33 cellular contexts compared by ENCODE assay signal in the genomic region with DNA sequence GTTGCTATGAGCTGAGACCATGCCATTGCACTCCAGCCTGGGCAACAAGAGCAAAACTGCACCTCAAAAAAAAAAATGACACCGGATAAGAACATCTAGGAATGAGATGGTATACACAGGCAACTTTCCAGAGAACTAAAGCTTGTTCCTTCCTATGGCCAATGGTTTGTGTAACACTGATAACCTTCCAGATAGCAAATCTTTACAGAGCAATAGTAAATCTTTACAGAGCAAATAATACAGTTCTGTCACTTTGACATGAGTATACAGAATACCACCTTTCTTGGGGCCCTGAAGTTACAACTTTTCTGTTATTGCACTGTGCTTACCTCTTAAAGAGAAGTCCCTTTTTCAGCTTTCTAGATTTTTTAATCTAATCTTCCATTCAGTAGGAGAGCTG.
"Had no signal": no experiment of that assay in that cellular context is flagged by ENCODE, and none has a peak within 500 bp of the region (broad histone marks: within the 10 kb centered on the region; RNA-seq: fewer than 3 reads in every experiment).

No MANE protein-coding gene starts in this region.

- DNase-seq: activated B cell treated with CpG ODN at 0.5 μM for 24 hours; activated CD4-positive, alpha-beta memory T cell treated with anti-CD3 and anti-CD28 coated beads for 36 hours; activated CD4-positive, alpha-beta T cell treated with anti-CD3 and anti-CD28 coated beads for 4 hours; activated CD4-positive, alpha-beta T cell treated with anti-CD3 and anti-CD28 coated beads, Interleukin-2, amount 10 ng/mL, durations not matched to agents 24 days and 14 days; activated CD4-positive, alpha-beta T cell treated with anti-CD3 and anti-CD28 coated beads, Interleukin-2, amount 50 U/mL, for 1 hour; activated CD4-positive, alpha-beta T cell treated with anti-CD3 and anti-CD28 coated beads, Interleukin-2, amount 50 U/mL, for 4 hours; activated CD4-positive, CD25-positive, alpha-beta regulatory T cell treated with anti-CD3 and anti-CD28 coated beads, Interleukin-2, amount 50 U/mL, for 72 hours; activated CD8-positive, alpha-beta memory T cell treated with anti-CD3 and anti-CD28 coated beads, Interleukin-2, amount 50 U/mL, for 4 hours; activated CD8-positive, alpha-beta T cell treated with anti-CD3 and anti-CD28 coated beads for 36 hours; activated effector memory CD4-positive, alpha-beta T cell treated with anti-CD3 and anti-CD28 coated beads, Interleukin-2, amount 50 U/mL, for 16 hours; activated gamma-delta T cell treated with Interleukin-2 at 50 U/mL for 16 hours; activated naive CD4-positive, alpha-beta T cell; activated naive CD4-positive, alpha-beta T cell treated with anti-CD3 and anti-CD28 coated beads for 36 hours; activated naive CD4-positive, alpha-beta T cell treated with anti-CD3 and anti-CD28 coated beads, Interleukin-2, amount 50 U/mL, for 16 hours; activated naive CD8-positive, alpha-beta T cell treated with anti-CD3 and anti-CD28 coated beads for 36 hours; activated T-cell treated with anti-CD3 and anti-CD28 coated beads for 4 hours; activated T-cell treated with anti-CD3 and anti-CD28 coated beads, Interleukin-2, amount 50 U/mL, for 24 hours; activated T-cell treated with anti-CD3 and anti-CD28 coated beads, Interleukin-2, amount 50 U/mL, for 48 hours; adrenal gland; amniotic stem cell; aorta; body of pancreas; brain microvascular endothelial cell; central memory CD4-positive, alpha-beta T cell; T-helper 2 cell; T-helper 9 cell had no signal

- H3K9me3 Mint-ChIP-seq: activated B cell treated with CpG ODN at 0.5 μM for 24 hours; activated CD4-positive, alpha-beta memory T cell treated with anti-CD3 and anti-CD28 coated beads for 36 hours; activated CD4-positive, alpha-beta T cell treated with anti-CD3 and anti-CD28 coated beads, Interleukin-2, amount 10 ng/mL, durations not matched to agents 24 days and 14 days; activated CD8-positive, alpha-beta T cell treated with anti-CD3 and anti-CD28 coated beads for 36 hours; activated T-cell treated with anti-CD3 and anti-CD28 coated beads, Interleukin-2, amount 50 U/mL, for 24 hours; activated T-helper 17 cell treated with anti-CD3 and anti-CD28 coated beads, Interleukin-2, amount 50 U/mL, for 72 hours; T-helper 2 cell treated with Interferon-gamma antibody and Interleukin-4, amounts not matched to agents 5 μg/mL and 100 μg/mL, for 36 hours had no signal

- FAIRE-seq: TTC549 had no signal

- H3K36me3 ChIP-seq: adrenal gland, brain microvascular endothelial cell, breast epithelium had no signal

- H3K4me3 Mint-ChIP-seq: activated B cell treated with CpG ODN at 0.5 μM for 24 hours; activated CD4-positive, alpha-beta memory T cell treated with anti-CD3 and anti-CD28 coated beads for 36 hours; activated CD4-positive, alpha-beta T cell treated with anti-CD3 and anti-CD28 coated beads, Interleukin-2, amount 10 ng/mL, durations not matched to agents 24 days and 14 days; activated CD8-positive, alpha-beta T cell treated with anti-CD3 and anti-CD28 coated beads for 36 hours; activated naive CD4-positive, alpha-beta T cell treated with anti-CD3 and anti-CD28 coated beads for 36 hours; activated naive CD8-positive, alpha-beta T cell treated with anti-CD3 and anti-CD28 coated beads for 36 hours; activated T-cell treated with anti-CD3 and anti-CD28 coated beads, Interleukin-2, amount 50 U/mL, for 24 hours; activated T-helper 17 cell treated with anti-CD3 and anti-CD28 coated beads, Interleukin-2, amount 50 U/mL, for 72 hours; T-helper 1 cell treated with Interleukin-12 subunit alpha and Interleukin-12 subunit beta and Interleukin-4 antibody, amounts not matched to agents 30 μg/mL and 1 μg/mL, for 36 hours; T-helper 2 cell treated with Interferon-gamma antibody and Interleukin-4, amounts not matched to agents 5 μg/mL and 100 μg/mL, for 36 hours had no signal

- H3K27ac Mint-ChIP-seq: activated B cell treated with CpG ODN at 0.5 μM for 24 hours; activated CD4-positive, alpha-beta memory T cell treated with anti-CD3 and anti-CD28 coated beads for 36 hours; activated CD4-positive, alpha-beta T cell treated with anti-CD3 and anti-CD28 coated beads, Interleukin-2, amount 10 ng/mL, durations not matched to agents 24 days and 14 days; activated CD8-positive, alpha-beta T cell treated with anti-CD3 and anti-CD28 coated beads for 36 hours; activated naive CD4-positive, alpha-beta T cell treated with anti-CD3 and anti-CD28 coated beads for 36 hours; activated naive CD4-positive, alpha-beta T cell treated with anti-CD3 and anti-CD28 coated beads, Interleukin-2, amount 50 U/mL, for 72 hours; activated naive CD8-positive, alpha-beta T cell treated with anti-CD3 and anti-CD28 coated beads for 36 hours; activated T-cell treated with anti-CD3 and anti-CD28 coated beads, Interleukin-2, amount 50 U/mL, for 24 hours; activated T-helper 17 cell treated with anti-CD3 and anti-CD28 coated beads, Interleukin-2, amount 50 U/mL, for 72 hours; T-helper 1 cell treated with Interleukin-12 subunit alpha and Interleukin-12 subunit beta and Interleukin-4 antibody, amounts not matched to agents 30 μg/mL and 1 μg/mL, for 36 hours; T-helper 2 cell treated with Interferon-gamma antibody and Interleukin-4, amounts not matched to agents 5 μg/mL and 100 μg/mL, for 36 hours had no signal

- H3K27me3 ChIP-seq: adrenal gland, body of pancreas, brain microvascular endothelial cell, breast epithelium had no signal

- ATAC-seq: activated CD8-positive, alpha-beta T cell treated with anti-CD3 and anti-CD28 coated beads for 36 hours; activated naive CD4-positive, alpha-beta T cell treated with anti-CD3 and anti-CD28 coated beads, Interleukin-2, amount 50 U/mL, for 72 hours; activated T-helper 17 cell treated with anti-CD3 and anti-CD28 coated beads, Interleukin-2, amount 50 U/mL, for 72 hours; body of pancreas had no signal

- H3K27ac ChIP-seq: adrenal gland, body of pancreas, brain microvascular endothelial cell, breast epithelium, VCaP had no signal

- H3K9me3 ChIP-seq: adrenal gland, body of pancreas, breast epithelium had no signal

- H3K27me3 Mint-ChIP-seq: activated B cell treated with CpG ODN at 0.5 μM for 24 hours; activated CD4-positive, alpha-beta memory T cell treated with anti-CD3 and anti-CD28 coated beads for 36 hours; activated CD4-positive, alpha-beta T cell treated with anti-CD3 and anti-CD28 coated beads, Interleukin-2, amount 10 ng/mL, durations not matched to agents 24 days and 14 days; activated CD8-positive, alpha-beta T cell treated with anti-CD3 and anti-CD28 coated beads for 36 hours; activated naive CD8-positive, alpha-beta T cell treated with anti-CD3 and anti-CD28 coated beads for 36 hours; activated T-helper 17 cell treated with anti-CD3 and anti-CD28 coated beads, Interleukin-2, amount 50 U/mL, for 72 hours had no signal

- H3K4me1 Mint-ChIP-seq: activated B cell treated with CpG ODN at 0.5 μM for 24 hours; activated CD4-positive, alpha-beta T cell treated with anti-CD3 and anti-CD28 coated beads, Interleukin-2, amount 10 ng/mL, durations not matched to agents 24 days and 14 days; activated T-helper 17 cell treated with anti-CD3 and anti-CD28 coated beads, Interleukin-2, amount 50 U/mL, for 72 hours had no signal

- H3K4me3 ChIP-seq: adrenal gland, body of pancreas, breast epithelium had no signal

- H3K4me1 ChIP-seq: adrenal gland, body of pancreas, breast epithelium had no signal
